Comparison of ENCODE assay signal across 9 cellular contexts in the genomic region with DNA sequence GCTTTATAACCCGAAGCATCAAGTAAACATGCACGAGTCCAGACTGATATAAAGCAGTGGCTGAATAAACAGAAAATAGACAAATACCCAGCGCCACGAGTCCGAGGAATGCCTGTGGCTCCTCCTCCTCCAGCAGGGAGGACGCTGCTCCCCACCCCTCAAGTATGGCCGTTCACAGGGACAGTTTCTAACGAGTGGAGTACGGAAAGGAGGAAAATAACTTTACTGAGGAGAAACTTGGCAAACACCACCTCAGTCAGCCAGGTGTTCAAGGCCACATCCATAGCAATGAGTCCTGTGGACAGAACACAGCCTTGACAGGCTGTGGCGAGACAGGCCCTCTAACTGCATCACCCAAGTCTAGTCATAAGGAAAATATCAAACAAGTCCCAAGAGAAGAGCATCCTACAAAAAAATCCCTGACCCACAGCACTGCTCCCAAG. TPM values are rescaled to one million over a fixed set of nuclear protein-coding genes. Genes with fewer than 3 reads are reported as not detected.
DNase-seq lines count a peak whose midpoint lies in the region; ATAC-seq and TF ChIP-seq lines count a peak whose summit lies in the region.
"Had no signal": no experiment of that assay in that cellular context is flagged by ENCODE, and none has a peak within 500 bp of the region (broad histone marks: within the 10 kb centered on the region; RNA-seq: fewer than 3 reads in every experiment).

No MANE protein-coding gene starts in this region.

- peaks cover 96% of the 10 kb centered on the region for H3K79me2 ChIP-seq in smooth muscle cell (ENCODE audit: low read depth)

- peaks cover 51% of the 10 kb centered on the region for H3K4me1 Mint-ChIP-seq in Caco-2 (ENCODE audit: low read depth, unreplicated experiment)
- H3K4me1 Mint-ChIP-seq in activated naive CD8-positive, alpha-beta T cell treated with anti-CD3 and anti-CD28 coated beads, Interleukin-2, amount 10 ng/mL, durations not matched to agents 7 days and 5 days = peaks cover 29% of the 10 kb centered on the region

- peaks cover 24% of the 10 kb centered on the region for H3F3A ChIP-seq in smooth muscle cell (ENCODE audit: low read depth)

- DNase-seq in Caco-2 = no peak
- DNase-seq in activated naive CD8-positive, alpha-beta T cell treated with anti-CD3 and anti-CD28 coated beads, Interleukin-2, amount 10 ng/mL, durations not matched to agents 7 days and 5 days = no peak
- DNase-seq in kidney glomerular epithelial cell (lab: John Stamatoyannopoulos, UW) = peak; percentile 68
- no peak for DNase-seq in smooth muscle cell (lab: John Stamatoyannopoulos, UW; ENCODE audit: unreplicated experiment)
- no peak for DNase-seq in NCI-H1694 treated with DMSO at 0.1 percent for 48 hours (lab: John Stamatoyannopoulos, UW)
- DNase-seq: activated T-cell treated with anti-CD3 and anti-CD28 coated beads, Interleukin-2, amount 50 U/mL, for 48 hours had no signal

- peak overlapping the region; percentile 88 for H3K27ac ChIP-seq in smooth muscle cell (ENCODE audit: low read depth)

- H3K27me3 Mint-ChIP-seq in Caco-2 (ENCODE audit: insufficient read depth, unreplicated experiment) = no peaks in the 10 kb centered on the region
- no peaks in the 10 kb centered on the region for H3K27me3 Mint-ChIP-seq in activated naive CD8-positive, alpha-beta T cell treated with anti-CD3 and anti-CD28 coated beads, Interleukin-2, amount 10 ng/mL, durations not matched to agents 7 days and 5 days

- H3K36me3 ChIP-seq in Caco-2 (ENCODE audit: control insufficient read depth, insufficient read depth, low read length) (0 out of 2 replicates have a peak, but pooled peaks cover 3% of the 10 kb centered on the region), smooth muscle cell (ENCODE audit: low read depth) (no peaks in the 10 kb centered on the region)

- H3K27ac Mint-ChIP-seq in Caco-2 (ENCODE audit: unreplicated experiment) = peak overlapping the region; percentile 0
- peak overlapping the region; percentile 70 for H3K27ac Mint-ChIP-seq in activated naive CD8-positive, alpha-beta T cell treated with anti-CD3 and anti-CD28 coated beads, Interleukin-2, amount 10 ng/mL, durations not matched to agents 7 days and 5 days

- intact Hi-C loops in Caco-2 (cut with micrococcal nuclease; ENCODE audit: unreplicated experiment) = no loop called here

- no peak overlapping the region for H3K4me2 ChIP-seq in smooth muscle cell

- no peak overlapping the region for H3K4me3 ChIP-seq in Caco-2 (ENCODE audit: low read depth, low read length)
- H3K4me3 ChIP-seq in smooth muscle cell = no peak overlapping the region

- CTCF ChIA-PET in Caco-2 (lab: Charles Lee) = interaction anchor here (1.3 kb wide), 1 partner anchor 85 kb away, joined by 4 read pairs; no protein-coding TSS in a partner anchor

- 85% methylated on average over 10 of the region's 10 CpGs for WGBS in smooth muscle cell (ENCODE audit: low lambda C conversion rate)

- peaks cover 44% of the 10 kb centered on the region for H3K36me3 Mint-ChIP-seq in Caco-2 (ENCODE audit: insufficient read depth, unreplicated experiment)
- peaks cover 16% of the 10 kb centered on the region for H3K36me3 Mint-ChIP-seq in activated naive CD8-positive, alpha-beta T cell treated with anti-CD3 and anti-CD28 coated beads, Interleukin-2, amount 10 ng/mL, durations not matched to agents 7 days and 5 days

- POLR2A ChIA-PET in Caco-2 (lab: Charles Lee) = no interaction called here
- POLR2A ChIA-PET in activated naive CD8-positive, alpha-beta T cell treated with anti-CD3 and anti-CD28 coated beads, Interleukin-2, amount 10 ng/mL, durations not matched to agents 7 days and 5 days (lab: Charles Lee) = no interaction called here

- no peak for ATAC-seq in activated naive CD8-positive, alpha-beta T cell treated with anti-CD3 and anti-CD28 coated beads, Interleukin-2, amount 10 ng/mL, durations not matched to agents 7 days and 5 days (ENCODE audit: low read depth)
- ATAC-seq in GM19463 (IDR thresholded peaks at IDR 0.05; ENCODE audit: unreplicated experiment) = no peak
- ATAC-seq in GM21423 (IDR thresholded peaks at IDR 0.05; ENCODE audit: unreplicated experiment) = no peak
- no peak for ATAC-seq in HG03439 (IDR thresholded peaks at IDR 0.05; ENCODE audit: unreplicated experiment)

- no TSS peak for BruUV-seq in Caco-2 (replicated peaks; lab: Mats Ljungman, UMichigan)

- no peaks in the 10 kb centered on the region for H3K9me3 Mint-ChIP-seq in Caco-2 (ENCODE audit: unreplicated experiment)
- no peaks in the 10 kb centered on the region for H3K9me3 Mint-ChIP-seq in activated naive CD8-positive, alpha-beta T cell treated with anti-CD3 and anti-CD28 coated beads, Interleukin-2, amount 10 ng/mL, durations not matched to agents 7 days and 5 days

- H3K4me1 ChIP-seq in Caco-2 (peaks cover 50% of the 10 kb centered on the region), smooth muscle cell (ENCODE audit: low read depth) (peaks cover 31% of the 10 kb centered on the region)

- no peaks in the 10 kb centered on the region for H3K9me3 ChIP-seq in Caco-2
- no peaks in the 10 kb centered on the region for H3K9me3 ChIP-seq in smooth muscle cell (replicated peaks; ENCODE audit: low read depth)

- TF ChIP-seq CTCF in Caco-2 (IDR thresholded peaks at IDR 0.05; ENCODE audit: insufficient read depth in 1 of 2, low read depth in 1 of 2, low read length in 1 of 2, severe bottlenecking in 1 of 2, unreplicated experiment in 1 of 2) = no peak
- TF ChIP-seq CTCF in smooth muscle cell (IDR thresholded peaks at IDR 0.05; ENCODE audit: borderline replicate concordance, insufficient read depth, poor library complexity, severe bottlenecking) = no peak

- no peak overlapping the region for H3K4me3 Mint-ChIP-seq in Caco-2 (ENCODE audit: unreplicated experiment)
- H3K4me3 Mint-ChIP-seq in activated naive CD8-positive, alpha-beta T cell treated with anti-CD3 and anti-CD28 coated beads, Interleukin-2, amount 10 ng/mL, durations not matched to agents 7 days and 5 days = peak overlapping the region; percentile 69

- no peaks in the 10 kb centered on the region for H3K27me3 ChIP-seq in Caco-2 (replicated peaks; ENCODE audit: control insufficient read depth, insufficient read depth, low read length)
- H3K27me3 ChIP-seq in smooth muscle cell (ENCODE audit: low read depth) = no peaks in the 10 kb centered on the region

- no peak overlapping the region for H3K9ac ChIP-seq in smooth muscle cell (ENCODE audit: low read depth)

- no peak overlapping the region for H2AFZ ChIP-seq in smooth muscle cell (ENCODE audit: low read depth)

- peaks cover 86% of the 10 kb centered on the region for H4K20me1 ChIP-seq in smooth muscle cell (ENCODE audit: low read depth)

RNA-seq across cellular contexts. Expression of a gene that starts 9.2 kb away (rescaled TPM):
- total RNA-seq in Caco-2 (2022) = 82.8 and 85.7 TPM in 2 replicates
- total RNA-seq in activated naive CD8-positive, alpha-beta T cell treated with anti-CD3 and anti-CD28 coated beads, Interleukin-2, amount 10 ng/mL, durations not matched to agents 7 days and 5 days = 10 to 100 TPM; 30.5 to 33.7 TPM
- total RNA-seq in smooth muscle cell = 35.3 and 39.1 TPM in 2 replicates
- 31.9 and 42.9 TPM in 2 replicates for polyA plus RNA-seq in smooth muscle cell

RNA-seq across cellular contexts. Expression of a gene that starts 25.5 kb away (rescaled TPM):
- 7.1 and 7.9 TPM in 2 replicates for total RNA-seq in Caco-2 (2022)
- 10 to 100 TPM; 11.6 to 13.9 TPM for total RNA-seq in activated naive CD8-positive, alpha-beta T cell treated with anti-CD3 and anti-CD28 coated beads, Interleukin-2, amount 10 ng/mL, durations not matched to agents 7 days and 5 days
- 3.3 and 11.2 TPM in 2 replicates for total RNA-seq in smooth muscle cell
- 3.2 and 5.3 TPM in 2 replicates for polyA plus RNA-seq in smooth muscle cell
